In the genomic region with DNA sequence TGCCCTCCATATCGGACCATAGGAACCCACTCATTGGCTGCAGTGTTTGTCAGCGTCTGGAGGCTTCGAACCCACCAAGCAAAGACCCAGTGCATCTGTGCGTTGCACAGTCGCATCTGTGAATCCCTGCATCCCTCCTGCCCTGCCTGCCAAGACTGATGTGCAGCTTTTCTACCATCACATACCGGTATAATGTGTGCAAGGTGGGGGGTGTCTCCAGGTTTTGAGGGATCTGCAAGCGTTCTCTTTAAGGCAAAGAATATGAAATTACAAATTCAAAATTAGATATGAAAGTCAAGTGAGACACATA, we compare ENCODE assay signal across 8 cellular contexts. TPM values are rescaled to one million over a fixed set of nuclear protein-coding genes. Genes with fewer than 3 reads are reported as not detected.
A peak's percentile ranks its signal among the peaks of the same experiment; 100 is the strongest.
DNase-seq lines count a peak whose midpoint lies in the region; ATAC-seq and TF ChIP-seq lines count a peak whose summit lies in the region.

No MANE protein-coding gene starts in this region.

- H3K4me3 ChIP-seq in H7 (ENCODE audit: insufficient read depth, low read depth, low read length) (peak overlapping the region; percentile 28), WI38 (ENCODE audit: low read depth, low read length) (peak overlapping the region; percentile 67), gastroesophageal sphincter (peak overlapping the region; percentile 46 to 57), gastrocnemius medialis (peak overlapping the region; percentile 68 to 89 (median 74))

- H3K27ac ChIP-seq in gastroesophageal sphincter = peak overlapping the region in 3 of 4 donors; percentile 52 to 76 (median 53)
- peak overlapping the region; percentile 76 to 84 (median 80) for H3K27ac ChIP-seq in gastrocnemius medialis

- H3K9me3 ChIP-seq in gastroesophageal sphincter (no peaks in the 10 kb centered on the region), gastrocnemius medialis (no peaks in the 10 kb centered on the region)

- TF ChIP-seq EP300 in gastroesophageal sphincter (IDR thresholded peaks at IDR 0.05) = no peak

- H3K36me3 ChIP-seq in H7 (replicated peaks; ENCODE audit: control insufficient read depth, insufficient read depth, low read length) (no peaks in the 10 kb centered on the region), gastroesophageal sphincter (no peaks in the 10 kb centered on the region), gastrocnemius medialis (no peaks in the 10 kb centered on the region)

- peaks cover 0 to 22% (median 5%) of the 10 kb centered on the region in 3 donors for H3K4me1 ChIP-seq in gastroesophageal sphincter
- H3K4me1 ChIP-seq in gastrocnemius medialis = peaks cover 23 to 33% of the 10 kb centered on the region in 2 donors

- no peaks in the 10 kb centered on the region for H3K27me3 ChIP-seq in H7 (ENCODE audit: control insufficient read depth, insufficient read depth, low read length)
- H3K27me3 ChIP-seq in gastroesophageal sphincter = no peaks in the 10 kb centered on the region
- H3K27me3 ChIP-seq in gastrocnemius medialis = no peaks in the 10 kb centered on the region

- TF ChIP-seq CTCF in WI38 (IDR thresholded peaks at IDR 0.05; ENCODE audit: low read depth, low read length) (no peak), gastroesophageal sphincter (IDR thresholded peaks at IDR 0.05) (no peak), gastrocnemius medialis (IDR thresholded peaks at IDR 0.05 in 4 of 5, conservative IDR thresholded peaks at IDR 0.05 in 1 of 5) (no peak)

- ATAC-seq in gastroesophageal sphincter = no peak
- no peak for ATAC-seq in gastrocnemius medialis
- no peak for ATAC-seq in GM19467 (IDR thresholded peaks at IDR 0.05; ENCODE audit: unreplicated experiment)

- no peak for TF ChIP-seq POLR2A in gastroesophageal sphincter (IDR thresholded peaks at IDR 0.05)
- TF ChIP-seq POLR2A in gastrocnemius medialis (IDR thresholded peaks at IDR 0.05) = peak in 1 of 2 donors; percentile 25

- DNase-seq in H7 = no peak
- no peak for DNase-seq in gastrocnemius medialis
- no peak for DNase-seq in medulla oblongata (ENCODE audit: extremely low spot score)
- DNase-seq in NCI-H2171 treated with DMSO at 0.1 percent for 48 hours (lab: John Stamatoyannopoulos, UW) = no peak
- no peak for DNase-seq in SIG-M5 treated with dmso at 0.1 percent for 504 hours (lab: John Stamatoyannopoulos, UW; ENCODE audit: unreplicated experiment)

- intact Hi-C loops in gastrocnemius medialis (cut with DNase I; ENCODE audit: low total_unique reads) = loop anchor here (2.0 to 5.0 kb wide), 5 partner anchors 67 to 262 kb away; partner anchors contain the start of genes ARMC8 and CEP70

- in situ Hi-C loops in gastrocnemius medialis (cut with MboI; ENCODE audit: low sequenced_read_pairs in 4 of 4) = loop anchor here in 2 of 4 donors (10.0 to 25.0 kb wide), 3 partner anchors 65 to 582 kb away; partner anchors contain the start of gene ARMC8 (in 1 of the 2)

- 21% methylated on average over 2 of the region's 7 CpGs; no CpG with 5 or more reads in 1 of the 2 donors for WGBS in gastroesophageal sphincter (ENCODE audit: low coverage in 1 of 2), 2 donors

RNA-seq across cellular contexts. Expression of gene NME9, which starts 0.3 kb away (rescaled TPM):
- 0.35 TPM in 1 of 2 replicates, not detected in the other for total RNA-seq in H7 (2014; rRNA removed; shearing (Covaris generic))
- total RNA-seq in gastroesophageal sphincter (under 1 TPM in 2 of 4 donors, not detected in 2; 0.47 to 0.54 TPM), gastrocnemius medialis (1 to 10 TPM in 2 of 4 donors, under 1 TPM in 1, not detected in 1; 0.38 to 7.3 (median 2.0) TPM)

RNA-seq across cellular contexts. Expression of gene MRAS, which starts 18.4 kb away (rescaled TPM):
- 24.4 and 32.0 TPM in 2 replicates for total RNA-seq in H7 (2014; rRNA removed; shearing (Covaris generic))
- total RNA-seq in gastroesophageal sphincter (10 to 100 TPM; 31.8 to 58.1 (median 51.8) TPM), gastrocnemius medialis (100 to 1,000 TPM in 1 of 4 donors, 10 to 100 TPM in 3; 45.8 to 149 (median 57.7) TPM)
